Comparison of ENCODE assay signal across 18 cellular contexts in the genomic region with DNA sequence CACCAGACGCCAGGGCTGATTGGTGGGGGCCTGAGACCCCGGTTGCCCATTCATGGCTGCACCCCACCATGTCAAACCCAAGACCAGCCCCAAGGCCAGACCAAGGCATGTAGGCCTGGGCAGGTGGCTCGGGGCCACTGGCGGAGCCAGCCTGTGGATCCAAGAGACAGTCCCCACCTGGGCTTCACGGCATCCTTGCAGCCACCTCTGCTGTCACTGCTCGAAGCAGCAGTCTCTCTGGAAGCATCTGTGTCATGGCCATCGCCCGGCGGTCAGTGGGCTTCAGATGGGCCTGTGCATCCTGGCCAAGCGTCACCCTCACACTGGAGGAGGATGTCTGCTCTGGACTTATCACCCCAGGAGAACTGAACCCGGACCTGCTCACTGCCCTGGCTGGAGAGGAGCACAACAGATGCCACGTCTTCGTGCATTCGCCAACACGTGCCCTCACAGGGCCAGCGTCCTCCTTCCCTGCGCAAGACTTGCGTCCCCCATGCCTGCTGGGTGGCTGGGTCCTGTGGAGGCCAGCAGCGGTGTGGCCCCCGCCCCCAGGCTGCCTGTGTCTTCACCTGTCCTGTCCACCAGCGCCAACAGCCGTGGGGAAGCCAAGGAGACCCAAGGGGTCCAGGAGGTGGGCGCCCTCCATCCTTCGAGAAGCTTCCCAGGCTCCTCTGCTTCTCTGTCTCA. TPM values are rescaled to one million over a fixed set of nuclear protein-coding genes. Genes with fewer than 3 reads are reported as not detected.
DNase-seq lines count a peak whose midpoint lies in the region; ATAC-seq and TF ChIP-seq lines count a peak whose summit lies in the region.
"Had no signal": no experiment of that assay in that cellular context is flagged by ENCODE, and none has a peak within 500 bp of the region (broad histone marks: within the 10 kb centered on the region; RNA-seq: fewer than 3 reads in every experiment).

No MANE protein-coding gene starts in this region.

- no peak for DNase-seq in effector memory CD8-positive, alpha-beta T cell
- DNase-seq in heart right ventricle (no peak), NCI-H1048 (lab: John Stamatoyannopoulos, UW) (no peak), NOMO-1 (lab: John Stamatoyannopoulos, UW; ENCODE audit: unreplicated experiment in 2 of 2) (no peak)
- DNase-seq: Calu3; CD4-positive, alpha-beta memory T cell; DMS79; GM23248; KBM-7; NCI-H1436; NCI-H2029; NCI-H2171 treated with DMSO at 0.1 percent for 48 hours; NCI-H446 treated with DMSO at 0.1 percent for 48 hours; SJCRH30 had no signal

- TF ChIP-seq CTCF in heart right ventricle (IDR thresholded peaks at IDR 0.05) = no peak

- no peaks in the 10 kb centered on the region for H3K27me3 ChIP-seq in heart right ventricle
- H3K27me3 ChIP-seq: SJCRH30 had no signal

- TF ChIP-seq POLR2A in GM15510 (IDR thresholded peaks at IDR 0.05; ENCODE audit: borderline replicate concordance, extremely low read depth, insufficient read length) = peak; percentile 14

- no peaks in the 10 kb centered on the region for H3K9me3 Mint-ChIP-seq in effector memory CD8-positive, alpha-beta T cell
- H3K9me3 Mint-ChIP-seq: CD4-positive, alpha-beta memory T cell had no signal

- WGBS in heart right ventricle, 2 donors = 93 to 94% methylated on average over 24 of the region's 24 CpGs

- peak overlapping the region; percentile 69 for H3K27ac ChIP-seq in angular gyrus (ENCODE audit: low read depth, low read length)
- H3K27ac ChIP-seq in temporal lobe (ENCODE audit: low read depth, low read length) = peak overlapping the region; percentile 90
- no peak overlapping the region for H3K27ac ChIP-seq in heart right ventricle
- H3K27ac ChIP-seq: GM23248, SJCRH30 had no signal

- intact Hi-C loops in heart right ventricle (cut with DNase I) = no loop called here

- H3K4me1 Mint-ChIP-seq in effector memory CD8-positive, alpha-beta T cell (ENCODE audit: low read depth in 2 of 2) = peaks cover 3 to 5% of the 10 kb centered on the region in 2 donors

- H3K4me3 ChIP-seq in heart right ventricle = no peak overlapping the region
- H3K4me3 ChIP-seq: GM23248, SJCRH30 had no signal

- no peak for ATAC-seq in effector memory CD8-positive, alpha-beta T cell (replicated peaks)
- no peak for ATAC-seq in heart right ventricle
- ATAC-seq: HCT116 had no signal

- H3K27ac Mint-ChIP-seq in effector memory CD8-positive, alpha-beta T cell = peak overlapping the region; percentile 56 to 76

- peaks cover 0 to 81% (median 44%) of the 10 kb centered on the region in 9 donors for H3K36me3 ChIP-seq in heart right ventricle

- H3K9me3 ChIP-seq in heart right ventricle = peaks cover 0 to 4% (median 0%) of the 10 kb centered on the region in 11 donors
- H3K9me3 ChIP-seq: SJCRH30 had no signal

- peaks cover 67% of the 10 kb centered on the region for H3K36me3 Mint-ChIP-seq in effector memory CD8-positive, alpha-beta T cell (ENCODE audit: insufficient read depth)

- H3K27me3 Mint-ChIP-seq in effector memory CD8-positive, alpha-beta T cell = no peaks in the 10 kb centered on the region
- H3K27me3 Mint-ChIP-seq: CD4-positive, alpha-beta memory T cell had no signal

- H3K4me3 Mint-ChIP-seq in effector memory CD8-positive, alpha-beta T cell = no peak overlapping the region

- peaks cover 0 to 13% (median 0%) of the 10 kb centered on the region in 9 donors for H3K4me1 ChIP-seq in heart right ventricle
- H3K4me1 ChIP-seq: SJCRH30 had no signal

RNA-seq across cellular contexts. Expression of a gene that starts 3.6 kb away (rescaled TPM):
- not detected for total RNA-seq in temporal lobe
- total RNA-seq in heart right ventricle = 1 to 10 TPM in 2 of 10 donors, under 1 TPM in 8; 0.38 to 1.3 (median 0.79) TPM
- under 1 TPM in 1 of 2 donors, not detected in 1; 0.09 TPM for polyA plus RNA-seq in heart right ventricle
- total RNA-seq: GM23248, SJCRH30 had no signal
- polyA plus RNA-seq: GM23248 had no signal

RNA-seq across cellular contexts. Expression of a gene that starts 22.0 kb away (rescaled TPM):
- total RNA-seq in temporal lobe = 24.6 TPM
- total RNA-seq in heart right ventricle = 10 to 100 TPM; 11.6 to 41.3 (median 21.0) TPM
- 10 to 100 TPM; 24.3 to 43.2 TPM for polyA plus RNA-seq in heart right ventricle

RNA-seq across cellular contexts. Expression of a gene that starts 29.3 kb away (rescaled TPM):
- total RNA-seq in temporal lobe (27.5 TPM), heart right ventricle (10 to 100 TPM; 21.0 to 30.8 (median 27.1) TPM)
- 10 to 100 TPM; 13.5 to 15.2 TPM for polyA plus RNA-seq in heart right ventricle

RNA-seq across cellular contexts. Expression of a gene that starts 34.9 kb away (rescaled TPM):
- total RNA-seq in temporal lobe = 11.6 TPM
- 10 to 100 TPM in 5 of 10 donors, 1 to 10 TPM in 5; 7.2 to 14.9 (median 9.4) TPM for total RNA-seq in heart right ventricle
- 10 to 100 TPM; 13.2 to 30.4 TPM for polyA plus RNA-seq in heart right ventricle

RNA-seq across cellular contexts. Expression of a gene that starts 37.4 kb away (rescaled TPM):
- total RNA-seq in temporal lobe = 9.6 TPM
- 10 to 100 TPM; 19.5 to 49.3 (median 30.3) TPM for total RNA-seq in heart right ventricle
- 10 to 100 TPM; 65.2 to 73.3 TPM for polyA plus RNA-seq in heart right ventricle

Comparison
In these comparisons a context has a peak if more than half of its experiments do, and no peak if none do; other contexts are left out.
1. H3K27ac ChIP-seq: peak in angular gyrus (single experiment) and temporal lobe (single experiment); none in heart right ventricle (0 of 10).